ENCODE assay signal across 11 cellular contexts in genomic region chr3:155334897-155335883, GRCh38. TPM values are rescaled to one million over a fixed set of nuclear protein-coding genes. Genes with fewer than 3 reads are reported as not detected.
DNase-seq lines count a peak whose midpoint lies in the region; ATAC-seq and TF ChIP-seq lines count a peak whose summit lies in the region.
"Had no signal": no experiment of that assay in that cellular context is flagged by ENCODE, and none has a peak within 500 bp of the region (broad histone marks: within the 10 kb centered on the region; RNA-seq: fewer than 3 reads in every experiment).

No MANE protein-coding gene starts in this region.

- H3K27ac Mint-ChIP-seq in T-helper 2 cell treated with Interferon-gamma antibody and Interleukin-4, amounts not matched to agents 5 μg/mL and 100 μg/mL, for 36 hours: no peak overlapping the region

- no peak for TF ChIP-seq POLR2A in Peyer's patch (IDR thresholded peaks at IDR 0.05)

- no peaks in the 10 kb centered on the region for H3K36me3 ChIP-seq in Peyer's patch

- peaks cover 13% of the 10 kb centered on the region for H3K4me1 Mint-ChIP-seq in T-helper 2 cell treated with Interferon-gamma antibody and Interleukin-4, amounts not matched to agents 5 μg/mL and 100 μg/mL, for 36 hours (ENCODE audit: low read depth)

- H3K27ac ChIP-seq in Peyer's patch: no peak overlapping the region

- no peak for TF ChIP-seq CTCF in Peyer's patch (IDR thresholded peaks at IDR 0.05)

- no peaks in the 10 kb centered on the region for H3K27me3 ChIP-seq in Peyer's patch

- H3K4me1 ChIP-seq in Peyer's patch: no peaks in the 10 kb centered on the region

- H3K36me3 Mint-ChIP-seq in T-helper 2 cell treated with Interferon-gamma antibody and Interleukin-4, amounts not matched to agents 5 μg/mL and 100 μg/mL, for 36 hours (ENCODE audit: low read depth): no peaks in the 10 kb centered on the region

- no peak overlapping the region for H3K4me3 ChIP-seq in Peyer's patch

- ATAC-seq in GM19324 (IDR thresholded peaks at IDR 0.05; ENCODE audit: low FRiP score, unreplicated experiment) (peak; percentile 80), HG03064 (IDR thresholded peaks at IDR 0.05; ENCODE audit: low read depth, unreplicated experiment) (peak; percentile 88)

- no peak overlapping the region for H3K4me3 Mint-ChIP-seq in T-helper 2 cell treated with Interferon-gamma antibody and Interleukin-4, amounts not matched to agents 5 μg/mL and 100 μg/mL, for 36 hours

- H3K9me3 Mint-ChIP-seq in T-helper 2 cell treated with Interferon-gamma antibody and Interleukin-4, amounts not matched to agents 5 μg/mL and 100 μg/mL, for 36 hours: no peaks in the 10 kb centered on the region

- H3K27me3 Mint-ChIP-seq in T-helper 2 cell treated with Interferon-gamma antibody and Interleukin-4, amounts not matched to agents 5 μg/mL and 100 μg/mL, for 36 hours (ENCODE audit: low read depth): peaks cover 5% of the 10 kb centered on the region

- DNase-seq in CMK (ENCODE audit: low read depth) (peak; percentile 83), glomerular visceral epithelial cell (ENCODE audit: extremely low spot score) (no peak), NCI-H526 treated with DMSO at 0.1 percent for 48 hours (lab: John Stamatoyannopoulos, UW) (no peak), Peyer's patch (no peak), kidney glomerular epithelial cell (lab: John Stamatoyannopoulos, UW) (no peak)
- DNase-seq in T-helper 2 cell treated with Interferon-gamma antibody and Interleukin-4, amounts not matched to agents 5 μg/mL and 100 μg/mL, for 36 hours (ENCODE audit: low spot score): peak; percentile 6
- DNase-seq: MV-4-11 had no signal

- H3K9me3 ChIP-seq in Peyer's patch: no peaks in the 10 kb centered on the region

RNA-seq across cellular contexts. Expression of gene STRIT1, which starts 41.7 kb away (rescaled TPM):
- total RNA-seq in Peyer's patch: not detected
- total RNA-seq: Daoy, temporal lobe had no signal

Comparison
In these comparisons a context has a peak if more than half of its experiments do, and no peak if none do; other contexts are left out.
1. DNase-seq: peak in CMK (single experiment) and T-helper 2 cell treated with Interferon-gamma antibody and Interleukin-4, amounts not matched to agents 5 μg/mL and 100 μg/mL, for 36 hours (single experiment); none in glomerular visceral epithelial cell (single experiment), NCI-H526 treated with DMSO at 0.1 percent for 48 hours (single experiment), Peyer's patch (0 of 3) and kidney glomerular epithelial cell (single experiment).